Comparison of ENCODE assay signal across 21 cellular contexts in genomic region chr14:92224348-92224954, GRCh38.
DNase-seq lines count a peak whose midpoint lies in the region; ATAC-seq and TF ChIP-seq lines count a peak whose summit lies in the region.
"Had no signal": no experiment of that assay in that cellular context is flagged by ENCODE, and none has a peak within 500 bp of the region (broad histone marks: within the 10 kb centered on the region; RNA-seq: fewer than 3 reads in every experiment).

No MANE protein-coding gene starts in this region.

- CTCF ChIA-PET in HCT116 (lab: Charles Lee), result no interaction called here
- CTCF ChIA-PET in PC-3 (lab: Charles Lee), result no interaction called here

- 74 to 78% methylated on average over 10 of the region's 10 CpGs for WGBS in sigmoid colon, 2 donors

- H4K20me1 ChIP-seq in HCT116 (ENCODE audit: insufficient read depth) (no peaks in the 10 kb centered on the region), PC-3 (ENCODE audit: low read length) (no peaks in the 10 kb centered on the region)
- H4K20me1 ChIP-seq: BLaER1 had no signal

- H3K9me3 ChIP-seq in HCT116 (ENCODE audit: control insufficient read depth in 1 of 2, insufficient read depth in 1 of 2, low read depth in 1 of 2, low read length in 2 of 2) (no peaks in the 10 kb centered on the region), PC-3 (ENCODE audit: low read length) (no peaks in the 10 kb centered on the region), sigmoid colon (no peaks in the 10 kb centered on the region)
- H3K9me3 ChIP-seq: BLaER1, gastrocnemius medialis, psoas muscle, testis had no signal

- TF ChIP-seq EP300 in sigmoid colon (IDR thresholded peaks at IDR 0.05), result no peak

- no peaks in the 10 kb centered on the region for H3K4me1 Mint-ChIP-seq in progenitor cell of endocrine pancreas (ENCODE audit: low read depth)
- H3K4me1 Mint-ChIP-seq: mesothelial cell of epicardium, nephron progenitor cell had no signal

- no peak overlapping the region for H3K27ac Mint-ChIP-seq in progenitor cell of endocrine pancreas
- H3K27ac Mint-ChIP-seq: activated naive CD4-positive, alpha-beta T cell treated with anti-CD3 and anti-CD28 coated beads for 36 hours; IgD-negative memory B cell; mesothelial cell of epicardium; nephron progenitor cell had no signal

- H3K79me2 ChIP-seq in HCT116 (ENCODE audit: insufficient read depth, low read length) (no peaks in the 10 kb centered on the region), PC-3 (ENCODE audit: low read length) (no peaks in the 10 kb centered on the region)

- ATAC-seq in HCT116, result no peak; the same call in 1 of the 2 replicates
- no peak for ATAC-seq in PC-3
- ATAC-seq: gastrocnemius medialis, psoas muscle had no signal

- H3K4me1 ChIP-seq in HCT116 (ENCODE audit: control insufficient read depth in 1 of 2, insufficient read depth in 2 of 2, low read length in 2 of 2) (peaks cover 0 to 7% of the 10 kb centered on the region in 2 experiments; a peak in 1 of 4 replicates), PC-3 (ENCODE audit: insufficient read depth, low read length) (no peaks in the 10 kb centered on the region), sigmoid colon (peaks cover 0 to 8% (median 2%) of the 10 kb centered on the region in 4 donors)
- H3K4me1 ChIP-seq: BLaER1, gastrocnemius medialis, psoas muscle, testis had no signal

- H3K4me2 ChIP-seq in HCT116 (ENCODE audit: low read length), result 0 out of 2 replicates have a peak overlapping the region, but pooled peaks have one; percentile 17
- no peak overlapping the region for H3K4me2 ChIP-seq in PC-3 (ENCODE audit: low read length)
- H3K4me2 ChIP-seq: BLaER1 had no signal

- no peaks in the 10 kb centered on the region for H3F3A ChIP-seq in PC-3 (ENCODE audit: low read length, unreplicated experiment)

- TF ChIP-seq RAD21 in HCT116 (IDR thresholded peaks at IDR 0.05; ENCODE audit: low read depth), result no peak

- intact Hi-C loops in HCT116 (cut with micrococcal nuclease), result no loop called here
- intact Hi-C loops in PC-3 (cut with micrococcal nuclease), result no loop called here
- intact Hi-C loops in sigmoid colon (cut with DNase I), result no loop called here

- TF ChIP-seq CTCF in HCT116 (IDR thresholded peaks at IDR 0.05 in 2 of 3, conservative IDR thresholded peaks at IDR 0.05 in 1 of 3; ENCODE audit: borderline replicate concordance in 1 of 3, insufficient read depth in 1 of 3, low read depth in 2 of 3, low read length in 2 of 3) (no peak), PC-3 (conservative IDR thresholded peaks at IDR 0.05; ENCODE audit: low read depth, low read length) (no peak), progenitor cell of endocrine pancreas (IDR thresholded peaks at IDR 0.05; ENCODE audit: unreplicated experiment) (no peak), sigmoid colon (IDR thresholded peaks at IDR 0.05) (no peak)

- RAD21 ChIA-PET in HCT116 (lab: Charles Lee; ENCODE audit: low non-redundant PET in 1 of 2, low total read pairs in 2 of 2, uncharacterized antibody in 2 of 2, unreplicated experiment in 2 of 2), result no interaction called here

- BruUV-seq in HCT116 (replicated peaks; lab: Mats Ljungman, UMichigan), result no TSS peak
- no TSS peak for BruUV-seq in PC-3 (replicated peaks; lab: Mats Ljungman, UMichigan)

- no peaks in the 10 kb centered on the region for H3K36me3 Mint-ChIP-seq in progenitor cell of endocrine pancreas (ENCODE audit: insufficient read depth)
- H3K36me3 Mint-ChIP-seq: IgD-negative memory B cell, mesothelial cell of epicardium had no signal

- no peak overlapping the region for H2AFZ ChIP-seq in HCT116 (ENCODE audit: low read depth, low read length, poor library complexity, severe bottlenecking)
- no peak overlapping the region for H2AFZ ChIP-seq in PC-3 (ENCODE audit: low read length)

- TF ChIP-seq POLR2A in HCT116 (IDR thresholded peaks at IDR 0.05; ENCODE audit: borderline replicate concordance, extremely low read depth, insufficient read depth, insufficient read length), result no peak
- no peak for TF ChIP-seq POLR2A in sigmoid colon (IDR thresholded peaks at IDR 0.05)

- H3K4me3 Mint-ChIP-seq in progenitor cell of endocrine pancreas (ENCODE audit: low read depth), result no peak overlapping the region
- H3K4me3 Mint-ChIP-seq: activated naive CD4-positive, alpha-beta T cell treated with anti-CD3 and anti-CD28 coated beads for 36 hours; IgD-negative memory B cell; mesothelial cell of epicardium; nephron progenitor cell had no signal

- no peak overlapping the region for H3K9ac ChIP-seq in HCT116 (ENCODE audit: low read length)
- no peak overlapping the region for H3K9ac ChIP-seq in PC-3 (ENCODE audit: low read length)
- H3K9ac ChIP-seq: BLaER1 had no signal

- H3K36me3 ChIP-seq in HCT116 (ENCODE audit: control insufficient read depth in 1 of 2, insufficient read depth in 2 of 2, low read length in 2 of 2) (no peaks in the 10 kb centered on the region), PC-3 (ENCODE audit: low read depth, low read length) (no peaks in the 10 kb centered on the region), sigmoid colon (no peaks in the 10 kb centered on the region)
- H3K36me3 ChIP-seq: BLaER1, gastrocnemius medialis had no signal

- H3K9me3 Mint-ChIP-seq in progenitor cell of endocrine pancreas (ENCODE audit: low read depth), result peaks cover 4% of the 10 kb centered on the region
- H3K9me3 Mint-ChIP-seq: activated naive CD4-positive, alpha-beta T cell treated with anti-CD3 and anti-CD28 coated beads for 36 hours; mesothelial cell of epicardium had no signal

- peaks cover 38% of the 10 kb centered on the region for H3K27me3 Mint-ChIP-seq in progenitor cell of endocrine pancreas

- no peak overlapping the region for H3K27ac ChIP-seq in HCT116 (ENCODE audit: low read depth, low read length)
- no peak overlapping the region for H3K27ac ChIP-seq in PC-3 (ENCODE audit: low read length)
- no peak overlapping the region for H3K27ac ChIP-seq in sigmoid colon
- H3K27ac ChIP-seq: BLaER1, gastrocnemius medialis, psoas muscle, testis, VCaP had no signal

- H3K9me2 ChIP-seq in HCT116 (ENCODE audit: insufficient read depth) (no peaks in the 10 kb centered on the region), PC-3 (replicated peaks; ENCODE audit: low read length) (no peaks in the 10 kb centered on the region)

- H3K4me3 ChIP-seq in HCT116 (replicated peaks in 1 of 2; ENCODE audit: low read depth in 1 of 2, low read length in 2 of 2) (no peak overlapping the region), PC-3 (ENCODE audit: low read length) (no peak overlapping the region), sigmoid colon (no peak overlapping the region)
- H3K4me3 ChIP-seq: BLaER1, gastrocnemius medialis, psoas muscle, testis had no signal

- POLR2A ChIA-PET in HCT116 (lab: Charles Lee) (no interaction called here), PC-3 (lab: Charles Lee; ENCODE audit: unreplicated experiment) (no interaction called here)

- peaks cover 17% of the 10 kb centered on the region for H3K27me3 ChIP-seq in HCT116 (ENCODE audit: insufficient read depth, low read length)
- no peaks in the 10 kb centered on the region for H3K27me3 ChIP-seq in PC-3 (ENCODE audit: low read length)
- H3K27me3 ChIP-seq in sigmoid colon, result no peaks in the 10 kb centered on the region
- H3K27me3 ChIP-seq: BLaER1, gastrocnemius medialis, testis had no signal

- DNase-seq in Daoy (ENCODE audit: low read depth) (peak; percentile 33), HCT116 (ENCODE audit: low read depth, low spot score) (no peak), PC-3 (peak; percentile 51), fibroblast of peridontal ligament (ENCODE audit: extremely low read depth) (peak; percentile 4), progenitor cell of endocrine pancreas (ENCODE audit: low spot score, unreplicated experiment) (no peak), sigmoid colon (no peak), LoVo (ENCODE audit: low spot score) (no peak)
- DNase-seq: activated CD4-positive, alpha-beta T cell treated with anti-CD3 and anti-CD28 coated beads, Interleukin-2, amount 50 U/mL, for 48 hours; activated naive CD4-positive, alpha-beta T cell treated with anti-CD3 and anti-CD28 coated beads for 36 hours; gastrocnemius medialis; GOT3; NCI-H1105 treated with DMSO at 0.1 percent for 48 hours; NCI-H2171 treated with DMSO at 0.1 percent for 48 hours; nephron progenitor cell; psoas muscle; T-helper 1 cell; testis had no signal

TF ChIP-seq in HCT116, 20 proteins besides CTCF, POLR2A, EP300 and RAD21 (continues in another document):
- TF ChIP-seq TCF7L2 (IDR thresholded peaks at IDR 0.05; ENCODE audit: borderline replicate concordance, extremely low read depth, insufficient read depth, insufficient read length) (no peak), SP1 (IDR thresholded peaks at IDR 0.05; ENCODE audit: low read depth) (no peak), SIN3A (IDR thresholded peaks at IDR 0.05; ENCODE audit: low read depth) (no peak), EZH2 (IDR thresholded peaks at IDR 0.05) (no peak), EGR1 (IDR thresholded peaks at IDR 0.05; ENCODE audit: low read depth) (no peak), EZH2phosphoT487 (IDR thresholded peaks at IDR 0.05; ENCODE audit: borderline replicate concordance) (no peak), REST (IDR thresholded peaks at IDR 0.05; ENCODE audit: low read depth) (no peak), POLR2AphosphoS5 (IDR thresholded peaks at IDR 0.05; ENCODE audit: low read depth, low read length) (no peak), CEBPB (IDR thresholded peaks at IDR 0.05; ENCODE audit: low read depth) (no peak), YY1 (IDR thresholded peaks at IDR 0.05; ENCODE audit: extremely low read depth, insufficient replicate concordance, low read depth, low read length) (no peak)

Comparison
In these comparisons a context has a peak if more than half of its experiments do, and no peak if none do; other contexts are left out.
1. DNase-seq: peak in Daoy (single experiment), PC-3 (single experiment) and fibroblast of peridontal ligament (single experiment); none in HCT116 (single experiment), progenitor cell of endocrine pancreas (single experiment), sigmoid colon (single experiment) and LoVo (single experiment).